ENCODE assay signal across 16 cellular contexts in the genomic region with DNA sequence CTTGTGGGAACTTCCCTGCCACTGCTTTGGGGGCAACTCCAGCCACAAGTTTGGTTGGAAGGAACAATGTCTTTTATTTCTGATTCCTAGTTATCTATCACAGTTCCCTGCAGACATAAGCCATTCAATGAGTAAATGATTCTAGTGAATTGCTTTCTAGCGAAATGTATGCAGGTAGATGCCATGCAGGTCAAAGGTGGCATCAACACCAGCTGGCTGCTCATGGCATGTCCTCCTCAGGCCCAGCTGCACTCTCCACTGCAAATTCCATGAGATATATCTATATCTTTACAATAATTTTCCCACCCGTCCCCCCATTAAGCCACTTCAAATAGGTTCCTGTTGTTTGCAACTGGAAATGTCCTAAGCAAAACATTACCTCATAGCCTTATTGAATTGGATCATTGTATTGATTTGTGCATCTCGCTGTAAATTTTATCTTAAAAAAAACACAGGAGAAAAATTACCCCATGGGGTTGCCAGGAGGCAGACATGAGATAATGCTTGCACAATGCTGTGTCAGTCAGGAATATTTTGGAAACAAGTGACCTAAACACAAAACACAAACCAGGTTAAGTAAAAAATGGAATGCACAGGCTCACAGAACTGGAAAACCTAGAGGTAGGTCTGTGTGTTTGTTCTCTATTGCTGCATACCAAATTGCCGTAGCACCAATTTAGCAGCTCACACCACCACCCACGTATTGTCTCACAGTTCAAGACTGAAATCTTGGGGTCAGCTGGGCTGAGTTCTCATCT. TPM values are rescaled to one million over a fixed set of nuclear protein-coding genes. Genes with fewer than 3 reads are reported as not detected.
DNase-seq lines count a peak whose midpoint lies in the region; ATAC-seq, FAIRE-seq and TF ChIP-seq lines count a peak whose summit lies in the region.
"Had no signal": no experiment of that assay in that cellular context is flagged by ENCODE, and none has a peak within 500 bp of the region (broad histone marks: within the 10 kb centered on the region; RNA-seq: fewer than 3 reads in every experiment).

No MANE protein-coding gene starts in this region.

- TF ChIP-seq EP300 in K562 (IDR thresholded peaks at IDR 0.05; ENCODE audit: low read length), result no peak

- H3K9ac ChIP-seq in K562 (ENCODE audit: insufficient read depth in 1 of 2, low read depth in 2 of 2, low read length in 2 of 2), result no peak overlapping the region
- no peak overlapping the region for H3K9ac ChIP-seq in stomach smooth muscle (ENCODE audit: low read length in 2 of 2)

- no peak overlapping the region for H3K4me2 ChIP-seq in K562 (ENCODE audit: insufficient read depth, low read length)

- H3K36me3 ChIP-seq in K562 (ENCODE audit: control insufficient read depth, insufficient read depth, low read length) (no peaks in the 10 kb centered on the region), stomach smooth muscle (ENCODE audit: control insufficient read depth in 2 of 2, insufficient read depth in 2 of 2, low read length in 2 of 2) (no peaks in the 10 kb centered on the region)

- no peak overlapping the region for H3K27ac ChIP-seq in K562 (ENCODE audit: extremely low read depth, low read depth, low read length)
- peak overlapping the region; percentile 43 for H3K27ac ChIP-seq in right cardiac atrium (ENCODE audit: low read length)
- peak overlapping the region; percentile 53 for H3K27ac ChIP-seq in stomach smooth muscle (ENCODE audit: low read length)

- DNase-seq in M059J (ENCODE audit: low read depth), result peak; percentile 17
- DNase-seq in K562 (ENCODE audit: extremely low read depth in 1 of 4, low spot score in 3 of 4), result no peak
- DNase-seq in right cardiac atrium, result no peak
- no peak for DNase-seq in NOMO-1 treated with dmso at 0.1 percent for 144 hours (lab: John Stamatoyannopoulos, UW; ENCODE audit: unreplicated experiment)
- no peak for DNase-seq in stimulated activated naive CD8-positive, alpha-beta T cell treated with anti-CD3 and anti-CD28 coated beads, Interleukin-15, Interleukin-2, amounts not matched to agents 100 U/mL and 50 U/mL, for 24 hours
- DNase-seq: activated T-cell treated with anti-CD3 and anti-CD28 coated beads, Interleukin-2, amount 50 U/mL, for 4 hours; caudate nucleus; DMS153; effector memory CD4-positive, alpha-beta T cell; foreskin melanocyte; naive thymus-derived CD8-positive, alpha-beta T cell; substantia nigra had no signal

- H4K20me1 ChIP-seq in K562 (replicated peaks; ENCODE audit: control insufficient read depth, insufficient read depth, low read length), result no peaks in the 10 kb centered on the region

- H3K27me3 ChIP-seq in K562 (ENCODE audit: control insufficient read depth in 2 of 2, insufficient read depth in 2 of 2, low read length in 2 of 2) (no peaks in the 10 kb centered on the region), right cardiac atrium (ENCODE audit: control insufficient read depth, insufficient read depth) (no peaks in the 10 kb centered on the region), stomach smooth muscle (ENCODE audit: control insufficient read depth in 1 of 2, insufficient read depth in 2 of 2, low read length in 2 of 2) (no peaks in the 10 kb centered on the region)

- no peaks in the 10 kb centered on the region for H3K9me1 ChIP-seq in K562 (ENCODE audit: control insufficient read depth, insufficient read depth, low read length)

- no peak overlapping the region for H3K4me3 ChIP-seq in K562
- H3K4me3 ChIP-seq in right cardiac atrium (ENCODE audit: low read length), result no peak overlapping the region
- H3K4me3 ChIP-seq in stomach smooth muscle (ENCODE audit: low read length in 2 of 2), result peak overlapping the region in 1 of 2 donors; percentile 20
- H3K4me3 ChIP-seq: lung had no signal

- peaks cover 5% of the 10 kb centered on the region in 2 experiments; a peak in 3 of 5 replicates for H3K4me1 ChIP-seq in K562 (replicated peaks in 1 of 2; ENCODE audit: control insufficient read depth in 2 of 2, insufficient read depth in 2 of 2, low read length in 2 of 2)
- H3K4me1 ChIP-seq in right cardiac atrium (ENCODE audit: control insufficient read depth, insufficient read depth, low read length), result no peaks in the 10 kb centered on the region
- peaks cover 33% of the 10 kb centered on the region for H3K4me1 ChIP-seq in stomach smooth muscle (ENCODE audit: control insufficient read depth, insufficient read depth, low read length)

- WGBS in K562 (ENCODE audit: insufficient coverage, low coverage, missing lambda C conversion rate), result 23% methylated on average over 5 of the region's 5 CpGs
- WGBS in right cardiac atrium, result 76% methylated on average over 5 of the region's 5 CpGs

- TF ChIP-seq CTCF in K562 (IDR thresholded peaks at IDR 0.05 in 2 of 3, conservative IDR thresholded peaks at IDR 0.05 in 1 of 3; ENCODE audit: insufficient read depth in 2 of 3, low read depth in 1 of 3, low read length in 3 of 3), result no peak

- in situ Hi-C loops in K562 (cut with MboI), result no loop called here

- no peak for TF ChIP-seq POLR2A in K562 (conservative IDR thresholded peaks at IDR 0.05)

- CTCF ChIA-PET in K562 (lab: Yijun Ruan, JAX; ENCODE audit: low intra/inter-chr PET ratio), result no interaction called here

- no TSS peak for BruUV-seq in K562 (replicated peaks; lab: Mats Ljungman, UMichigan)

- no peak for ATAC-seq in K562
- ATAC-seq in right cardiac atrium, result no peak
- ATAC-seq in GM21447 (IDR thresholded peaks at IDR 0.05; ENCODE audit: unreplicated experiment), result no peak
- ATAC-seq in stimulated activated naive CD8-positive, alpha-beta T cell treated with anti-CD3 and anti-CD28 coated beads, Interleukin-15, Interleukin-2, amounts not matched to agents 100 U/mL and 50 U/mL, for 24 hours, result no peak
- ATAC-seq: activated T-cell treated with anti-CD3 and anti-CD28 coated beads, Interleukin-2, amount 50 U/mL, for 4 hours; HCT116; naive thymus-derived CD8-positive, alpha-beta T cell had no signal

- intact Hi-C loops in K562 (cut with micrococcal nuclease), result no loop called here
- intact Hi-C loops in right cardiac atrium (cut with DNase I), result no loop called here

- no peak for TF ChIP-seq RAD21 in K562 (CRISPR knock-in tag; conservative IDR thresholded peaks at IDR 0.05 in 1 of 2, IDR thresholded peaks at IDR 0.05 in 1 of 2)

- POLR2A ChIA-PET in K562 (lab: Yijun Ruan, JAX), result no interaction called here

- no peaks in the 10 kb centered on the region for H3K79me2 ChIP-seq in K562 (ENCODE audit: control insufficient read depth, insufficient read depth, low read length)

- no peak overlapping the region for H2AFZ ChIP-seq in K562 (ENCODE audit: low read depth, low read length)

- no peak for FAIRE-seq in K562 (lab: Jason Lieb, UNC)

- no peaks in the 10 kb centered on the region; the same call in 1 of the 2 replicates for H3K9me3 ChIP-seq in K562 (replicated peaks; ENCODE audit: control insufficient read depth, insufficient read depth, low read depth, low read length)
- H3K9me3 ChIP-seq in right cardiac atrium (ENCODE audit: control insufficient read depth, low read length), result peaks cover 9% of the 10 kb centered on the region
- H3K9me3 ChIP-seq in stomach smooth muscle (ENCODE audit: control insufficient read depth in 2 of 2, low read length in 2 of 2), result peaks cover 7 to 18% of the 10 kb centered on the region in 2 donors

TF ChIP-seq in K562, 482 proteins besides CTCF, POLR2A, EP300 and RAD21 (continues in another document):
- TF ChIP-seq CEBPB (tag; IDR thresholded peaks at IDR 0.05), result peak; percentile 40

RNA-seq across cellular contexts. Expression of gene TXNRD1, which starts 32.8 kb away (rescaled TPM):
- total RNA-seq in M059J (2014; rRNA removed; shearing (Covaris generic)), result 301 and 461 TPM in 2 replicates
- total RNA-seq in K562 (2011; cell fraction: chromatin; rRNA removed; ENCODE audit: low replicate concordance), result 177 and 209 TPM in 2 replicates
- total RNA-seq in K562 (2011; cell fraction: nucleolus; rRNA removed), result 116 and 137 TPM in 2 replicates
- total RNA-seq in K562 (2011; cell fraction: nucleoplasm; rRNA removed), result 187 and 210 TPM in 2 replicates
- total RNA-seq in K562 (2014; rRNA removed) (126 TPM in 2 replicates), K562 (2014; rRNA removed; fragmentation: Illumina TruSeq; extraction: Trizol) (168 and 187 TPM in 2 replicates), K562 (2015; rRNA removed; fragmentation: Illumina TruSeq; extraction: Trizol) (135 and 146 TPM in 2 replicates), K562 (2021) (152 and 169 TPM in 2 replicates), right cardiac atrium (100 to 1,000 TPM; 118 to 187 (median 148) TPM)
- polyA plus RNA-seq in K562 (2011; rRNA removed) (160 and 186 TPM in 2 replicates), K562 (2014; fragmentation: Illumina TruSeq; extraction: Trizol) (132 and 136 TPM in 2 replicates), K562 (2014; fragmentation: Nextera tagmentation; extraction: Ambion mirVana) (100 to 1,000 TPM; 114 to 189 TPM), K562 (2014; rRNA removed) (107 and 108 TPM in 2 replicates), right cardiac atrium (57.9 TPM)
- 121 and 153 TPM in 2 replicates for polyA plus RNA-seq in K562 (2011; cell fraction: cytosol; rRNA removed)
- polyA plus RNA-seq in K562 (2011; cell fraction: nucleus; rRNA removed), result 69.7 and 82.5 TPM in 2 replicates
- polyA plus RNA-seq in K562 (2012), result 74.3 and 119 TPM in 2 replicates
- polyA minus RNA-seq in K562 (2011; rRNA and poly(A)+ RNA removed), result 298 and 304 TPM in 2 replicates
- polyA minus RNA-seq in K562 (2011; cell fraction: cytosol; rRNA and poly(A)+ RNA removed), result 50.1 and 73.6 TPM in 2 replicates
- polyA minus RNA-seq in K562 (2011; cell fraction: nucleus; rRNA and poly(A)+ RNA removed), result 54.1 and 73.4 TPM in 2 replicates

RNA-seq across cellular contexts. Expression of gene NFYB, which starts 44.8 kb away (rescaled TPM):
- total RNA-seq in M059J (2014; rRNA removed; shearing (Covaris generic)), result 29.7 and 34.8 TPM in 2 replicates
- total RNA-seq in K562 (2011; cell fraction: chromatin; rRNA removed; ENCODE audit: low replicate concordance), result 8.1 and 28.6 TPM in 2 replicates
- 4.5 and 6.7 TPM in 2 replicates for total RNA-seq in K562 (2011; cell fraction: nucleolus; rRNA removed)
- total RNA-seq in K562 (2011; cell fraction: nucleoplasm; rRNA removed), result 10.3 and 18.2 TPM in 2 replicates
- total RNA-seq in K562 (2014; rRNA removed), result 12.1 and 14.5 TPM in 2 replicates
- 37.2 and 39.5 TPM in 2 replicates for total RNA-seq in K562 (2014; rRNA removed; fragmentation: Illumina TruSeq; extraction: Trizol)
- total RNA-seq in K562 (2015; rRNA removed; fragmentation: Illumina TruSeq; extraction: Trizol), result 22.6 and 24.5 TPM in 2 replicates
- total RNA-seq in K562 (2021), result 17.8 and 19.4 TPM in 2 replicates
- polyA plus RNA-seq in K562 (2011; rRNA removed), result 27.0 and 41.2 TPM in 2 replicates
- 7.6 and 10.3 TPM in 2 replicates for polyA plus RNA-seq in K562 (2011; cell fraction: cytosol; rRNA removed)
- 10.5 and 14.1 TPM in 2 replicates for polyA plus RNA-seq in K562 (2011; cell fraction: nucleus; rRNA removed)
- polyA plus RNA-seq in K562 (2012), result 19.7 and 27.8 TPM in 2 replicates
- 29.7 and 32.3 TPM in 2 replicates for polyA plus RNA-seq in K562 (2014; fragmentation: Illumina TruSeq; extraction: Trizol)
- polyA plus RNA-seq in K562 (2014; fragmentation: Nextera tagmentation; extraction: Ambion mirVana), result 10 to 100 TPM; 47.4 to 51.5 TPM
- polyA plus RNA-seq in K562 (2014; rRNA removed), result 25.0 and 27.8 TPM in 2 replicates
- 33.7 and 34.1 TPM in 2 replicates for polyA minus RNA-seq in K562 (2011; rRNA and poly(A)+ RNA removed)
- 12.7 and 13.1 TPM in 2 replicates for polyA minus RNA-seq in K562 (2011; cell fraction: cytosol; rRNA and poly(A)+ RNA removed)
- polyA minus RNA-seq in K562 (2011; cell fraction: nucleus; rRNA and poly(A)+ RNA removed), result 8.6 and 13.9 TPM in 2 replicates
- 10 to 100 TPM; 38.7 to 57.9 (median 48.6) TPM for total RNA-seq in right cardiac atrium
- 36.6 TPM for polyA plus RNA-seq in right cardiac atrium
